24 cellular contexts compared by ENCODE assay signal in the genomic region with DNA sequence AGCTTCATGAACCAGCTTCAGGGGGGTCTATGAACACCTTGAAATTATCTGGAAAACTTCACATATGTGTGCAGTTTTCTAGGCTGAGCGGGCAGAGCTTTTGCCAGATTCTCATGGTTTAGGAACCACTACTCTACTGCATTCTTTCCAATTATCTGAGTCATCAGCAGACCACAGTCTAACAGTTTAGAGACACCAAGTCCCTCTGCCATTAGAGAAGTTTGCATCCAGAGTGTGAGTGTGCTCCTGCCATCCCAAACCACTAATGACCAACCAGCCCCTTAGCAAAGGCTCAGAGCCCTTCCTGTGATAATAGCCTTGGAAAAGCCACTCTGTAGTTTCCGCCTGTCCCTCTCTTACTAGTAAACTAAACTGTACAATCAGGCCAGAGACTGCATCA.
DNase-seq lines count a peak whose midpoint lies in the region; ATAC-seq, FAIRE-seq and TF ChIP-seq lines count a peak whose summit lies in the region.
"Had no signal": no experiment of that assay in that cellular context is flagged by ENCODE, and none has a peak within 500 bp of the region (broad histone marks: within the 10 kb centered on the region; RNA-seq: fewer than 3 reads in every experiment).

No MANE protein-coding gene starts in this region.

- peaks cover 6% of the 10 kb centered on the region for H3K4me1 Mint-ChIP-seq in WTC11
- H3K4me1 Mint-ChIP-seq: natural killer cell had no signal

- no peak for FAIRE-seq in urothelium cell line (lab: Jason Lieb, UNC)
- FAIRE-seq: D721Med, endometrium, H1, islet of Langerhans, TTC549 had no signal

- TF ChIP-seq CTCF in foreskin fibroblast (IDR thresholded peaks at IDR 0.05; ENCODE audit: low read depth, low read length) (no peak), WTC11 (IDR thresholded peaks at IDR 0.05) (no peak)

- POLR2A ChIA-PET in WTC11 (lab: Charles Lee): no interaction called here

- no peaks in the 10 kb centered on the region for H3K36me3 Mint-ChIP-seq in WTC11
- H3K36me3 Mint-ChIP-seq: activated naive CD8-positive, alpha-beta T cell; natural killer cell had no signal

- DNase-seq in GM03348 (ENCODE audit: low spot score) (peak; percentile 52), MG63 (peak; percentile 7), foreskin fibroblast (peak; percentile 44 to 62), urothelium cell line (ENCODE audit: low spot score) (peak; percentile 7), NCI-H2227 treated with DMSO at 0.1 percent for 48 hours (lab: John Stamatoyannopoulos, UW) (no peak), WTC11 (ENCODE audit: low spot score) (no peak)
- DNase-seq in activated CD4-positive, alpha-beta T cell treated with anti-CD3 and anti-CD28 coated beads, Interleukin-2, amount 50 U/mL, for 4 hours: no peak
- DNase-seq: activated CD8-positive, alpha-beta T cell treated with anti-CD3 and anti-CD28 coated beads, Interleukin-2, amount 10 ng/mL, durations not matched to agents 7 days and 5 days; anterior cingulate cortex; central memory CD4-positive, alpha-beta T cell; IMR-90; natural killer cell; NCI-H1105 treated with DMSO at 0.1 percent for 48 hours; NCI-H2029 treated with DMSO at 0.1 percent for 48 hours; NCI-H226; NCI-H748 treated with DMSO at 0.1 percent for 48 hours; spleen; transverse colon had no signal

- H3K4me3 ChIP-seq in MG63: no peak overlapping the region
- H3K4me3 ChIP-seq in foreskin fibroblast (ENCODE audit: low read depth in 1 of 2, low read length in 2 of 2): no peak overlapping the region
- H3K4me3 ChIP-seq: spleen, transverse colon had no signal

- H3K9me3 Mint-ChIP-seq in WTC11: no peaks in the 10 kb centered on the region
- H3K9me3 Mint-ChIP-seq: natural killer cell had no signal

- H3K4me3 Mint-ChIP-seq in WTC11: no peak overlapping the region
- H3K4me3 Mint-ChIP-seq: activated CD8-positive, alpha-beta T cell treated with anti-CD3 and anti-CD28 coated beads, Interleukin-2, amount 10 ng/mL, durations not matched to agents 7 days and 5 days; activated naive CD8-positive, alpha-beta T cell; natural killer cell had no signal

- H3K36me3 ChIP-seq in MG63: no peaks in the 10 kb centered on the region
- H3K36me3 ChIP-seq: spleen, transverse colon had no signal

- H3K27me3 ChIP-seq in MG63: peaks cover 22% of the 10 kb centered on the region
- H3K27me3 ChIP-seq: spleen, transverse colon had no signal

- H3K9me3 ChIP-seq in MG63: no peaks in the 10 kb centered on the region
- H3K9me3 ChIP-seq: spleen, transverse colon had no signal

- H3K27me3 Mint-ChIP-seq in WTC11 (ENCODE audit: low read depth): no peaks in the 10 kb centered on the region

- ATAC-seq in WTC11: no peak
- ATAC-seq: activated CD8-positive, alpha-beta T cell treated with anti-CD3 and anti-CD28 coated beads, Interleukin-2, amount 10 ng/mL, durations not matched to agents 7 days and 5 days; natural killer cell had no signal

- no peak overlapping the region for H3K27ac Mint-ChIP-seq in WTC11
- H3K27ac Mint-ChIP-seq: activated CD8-positive, alpha-beta T cell treated with anti-CD3 and anti-CD28 coated beads, Interleukin-2, amount 10 ng/mL, durations not matched to agents 7 days and 5 days; activated naive CD8-positive, alpha-beta T cell; natural killer cell had no signal

- CTCF ChIA-PET in WTC11 (lab: Charles Lee): no interaction called here

TF ChIP-seq in WTC11, 78 proteins besides CTCF, POLR2A, EP300 and RAD21:
- TF ChIP-seq RELA (CRISPR knock-in tag; IDR thresholded peaks at IDR 0.05; ENCODE audit: borderline replicate concordance) (no peak), ZBTB21 (CRISPR knock-in tag; IDR thresholded peaks at IDR 0.05; ENCODE audit: borderline replicate concordance) (no peak)
- TF ChIP-seq, protein P1, sequence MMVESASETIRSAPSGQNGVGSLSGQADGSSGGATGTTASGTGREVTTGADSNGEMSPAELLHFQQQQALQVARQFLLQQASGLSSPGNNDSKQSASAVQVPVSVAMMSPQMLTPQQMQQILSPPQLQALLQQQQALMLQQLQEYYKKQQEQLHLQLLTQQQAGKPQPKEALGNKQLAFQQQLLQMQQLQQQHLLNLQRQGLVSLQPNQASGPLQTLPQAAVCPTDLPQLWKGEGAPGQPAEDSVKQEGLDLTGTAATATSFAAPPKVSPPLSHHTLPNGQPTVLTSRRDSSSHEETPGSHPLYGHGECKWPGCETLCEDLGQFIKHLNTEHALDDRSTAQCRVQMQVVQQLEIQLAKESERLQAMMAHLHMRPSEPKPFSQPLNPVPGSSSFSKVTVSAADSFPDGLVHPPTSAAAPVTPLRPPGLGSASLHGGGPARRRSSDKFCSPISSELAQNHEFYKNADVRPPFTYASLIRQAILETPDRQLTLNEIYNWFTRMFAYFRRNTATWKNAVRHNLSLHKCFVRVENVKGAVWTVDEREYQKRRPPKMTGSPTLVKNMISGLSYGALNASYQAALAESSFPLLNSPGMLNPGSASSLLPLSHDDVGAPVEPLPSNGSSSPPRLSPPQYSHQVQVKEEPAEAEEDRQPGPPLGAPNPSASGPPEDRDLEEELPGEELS (CRISPR knock-in tag; IDR thresholded peaks at IDR 0.05): no peak

Comparison
In these comparisons a context has a peak if more than half of its experiments do, and no peak if none do; other contexts are left out.
1. DNase-seq: peak in GM03348 (single experiment), MG63 (single experiment), foreskin fibroblast (2 of 2) and urothelium cell line (single experiment); none in NCI-H2227 treated with DMSO at 0.1 percent for 48 hours (single experiment), activated CD4-positive, alpha-beta T cell treated with anti-CD3 and anti-CD28 coated beads, Interleukin-2, amount 50 U/mL, for 4 hours (0 of 2) and WTC11 (single experiment).